4 cellular contexts compared by ENCODE assay signal in genomic region chr15:82978438-82978837, GRCh38.
"Had no signal": no experiment of that assay in that cellular context is flagged by ENCODE, and none has a peak within 500 bp of the region (broad histone marks: within the 10 kb centered on the region; RNA-seq: fewer than 3 reads in every experiment).

No MANE protein-coding gene starts in this region.

- H3K4me1 Mint-ChIP-seq: GM23338, H9 had no signal

- H3K4me3 Mint-ChIP-seq: GM23338, H9 had no signal

- H3K27ac Mint-ChIP-seq: GM23338, H9 had no signal

- DNase-seq: H9, HCEC 1CT, IMR-90 had no signal

- H3K9me3 Mint-ChIP-seq: GM23338, H9 had no signal

- ATAC-seq: GM23338 had no signal
